Comparison of ENCODE assay signal across 15 cellular contexts in the genomic region with DNA sequence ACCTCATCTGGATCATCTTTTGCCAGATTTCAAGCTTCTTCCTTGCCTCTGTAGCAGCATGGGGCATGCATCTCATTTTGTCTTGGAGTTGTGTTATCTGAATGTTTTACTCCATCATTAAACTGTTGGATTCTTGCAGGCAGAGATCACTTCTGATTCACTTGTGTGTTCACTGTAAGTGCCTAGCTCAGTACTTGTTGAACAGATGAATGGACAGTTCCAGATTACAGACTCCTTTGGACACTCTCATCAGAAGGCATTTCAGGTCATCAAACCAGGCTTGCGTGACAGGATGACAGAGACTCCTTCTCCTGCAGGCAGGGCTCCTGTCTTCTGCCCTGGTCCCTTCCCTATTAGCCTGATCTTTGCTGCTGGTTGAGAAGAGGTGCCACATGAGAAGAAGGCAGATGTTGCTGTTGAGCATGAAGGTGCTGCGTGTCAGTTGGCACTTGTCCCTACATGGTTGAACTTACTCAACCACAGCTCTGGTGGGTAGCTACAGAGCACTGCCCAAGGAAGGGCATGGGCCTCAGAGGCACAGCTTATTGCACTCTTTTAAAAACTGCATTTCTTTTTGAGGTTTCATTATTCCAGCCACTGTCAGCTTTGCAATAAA. TPM values are rescaled to one million over a fixed set of nuclear protein-coding genes. Genes with fewer than 3 reads are reported as not detected.
A peak's percentile ranks its signal among the peaks of the same experiment; 100 is the strongest.
DNase-seq lines count a peak whose midpoint lies in the region; ATAC-seq and TF ChIP-seq lines count a peak whose summit lies in the region.
"Had no signal": no experiment of that assay in that cellular context is flagged by ENCODE, and none has a peak within 500 bp of the region (broad histone marks: within the 10 kb centered on the region; RNA-seq: fewer than 3 reads in every experiment).

No MANE protein-coding gene starts in this region.

- WGBS in suprapubic skin = 92% methylated on average over 2 of the region's 2 CpGs

- no peaks in the 10 kb centered on the region for H3K27me3 Mint-ChIP-seq in activated CD8-positive, alpha-beta memory T cell treated with anti-CD3 and anti-CD28 coated beads, Interleukin-2, amount 10 ng/mL, durations not matched to agents 7 days and 5 days
- H3K27me3 Mint-ChIP-seq in activated T-helper 1 cell treated with anti-CD3 and anti-CD28 coated beads, Interleukin-12 subunit alpha, Interleukin-12 subunit beta, Interleukin-2, Interleukin-4 antibody, amounts not matched to agents 30 ng/mL and 10 ng/mL and 1 ng/mL, durations not matched to agents 14 hours and 24 hours and 36 hours (ENCODE audit: insufficient read depth) = no peaks in the 10 kb centered on the region

- TF ChIP-seq EP300 in suprapubic skin (IDR thresholded peaks at IDR 0.05) = no peak

- no peaks in the 10 kb centered on the region for H3K9me3 Mint-ChIP-seq in activated CD8-positive, alpha-beta memory T cell treated with anti-CD3 and anti-CD28 coated beads, Interleukin-2, amount 10 ng/mL, durations not matched to agents 7 days and 5 days (ENCODE audit: low read depth)
- no peaks in the 10 kb centered on the region for H3K9me3 Mint-ChIP-seq in activated T-helper 1 cell treated with anti-CD3 and anti-CD28 coated beads, Interleukin-12 subunit alpha, Interleukin-12 subunit beta, Interleukin-2, Interleukin-4 antibody, amounts not matched to agents 30 ng/mL and 10 ng/mL and 1 ng/mL, durations not matched to agents 14 hours and 24 hours and 36 hours

- TF ChIP-seq CTCF in suprapubic skin (IDR thresholded peaks at IDR 0.05) = no peak

- CTCF ChIA-PET in activated CD8-positive, alpha-beta memory T cell treated with anti-CD3 and anti-CD28 coated beads, Interleukin-2, amount 10 ng/mL, durations not matched to agents 7 days and 5 days (lab: Charles Lee) = interaction anchor here (1.4 to 3.9 kb wide), 3 partner anchors 16 to 91 kb away, joined by 3 to 13 read pairs (median 9); no protein-coding TSS in a partner anchor

- H3K4me3 ChIP-seq in muscle layer of colon (ENCODE audit: low read depth in 1 of 2, low read length in 2 of 2) (no peak overlapping the region), suprapubic skin (no peak overlapping the region)
- H3K4me3 ChIP-seq: A549, right lobe of liver, thoracic aorta had no signal

- H3K27ac Mint-ChIP-seq in activated CD8-positive, alpha-beta memory T cell treated with anti-CD3 and anti-CD28 coated beads, Interleukin-2, amount 10 ng/mL, durations not matched to agents 7 days and 5 days = peak overlapping the region; percentile 29
- peak overlapping the region; percentile 5 for H3K27ac Mint-ChIP-seq in activated T-helper 1 cell treated with anti-CD3 and anti-CD28 coated beads, Interleukin-12 subunit alpha, Interleukin-12 subunit beta, Interleukin-2, Interleukin-4 antibody, amounts not matched to agents 30 ng/mL and 10 ng/mL and 1 ng/mL, durations not matched to agents 14 hours and 24 hours and 36 hours

- no peak for DNase-seq in activated CD8-positive, alpha-beta memory T cell treated with anti-CD3 and anti-CD28 coated beads, Interleukin-2, amount 10 ng/mL, durations not matched to agents 7 days and 5 days
- no peak for DNase-seq in activated CD8-positive, alpha-beta memory T cell treated with anti-CD3 and anti-CD28 coated beads, Interleukin-2, amount 50 U/mL, for 4 hours
- no peak for DNase-seq in activated T-helper 1 cell treated with anti-CD3 and anti-CD28 coated beads, Interleukin-12 subunit alpha, Interleukin-12 subunit beta, Interleukin-2, Interleukin-4 antibody, amounts not matched to agents 30 ng/mL and 10 ng/mL and 1 ng/mL, durations not matched to agents 14 hours and 24 hours and 36 hours (ENCODE audit: low spot score)
- DNase-seq in suprapubic skin (ENCODE audit: low spot score in 2 of 2) (no peak), HPDE6-E6E7 (ENCODE audit: extremely low spot score) (no peak), HUDEP-2 (lab: John Stamatoyannopoulos, UW; ENCODE audit: unreplicated experiment in 76 of 76) (no peak)
- DNase-seq: midbrain, NCI-H524 treated with DMSO at 0.1 percent for 48 hours had no signal

- no peaks in the 10 kb centered on the region for H3K9me3 ChIP-seq in muscle layer of colon (ENCODE audit: low read length)
- H3K9me3 ChIP-seq in suprapubic skin = no peaks in the 10 kb centered on the region
- H3K9me3 ChIP-seq: A549, right lobe of liver, thoracic aorta had no signal

- no peak overlapping the region for H3K9ac ChIP-seq in muscle layer of colon (ENCODE audit: low read length)

- H3K36me3 ChIP-seq in muscle layer of colon (ENCODE audit: insufficient read depth, low read length) = no peaks in the 10 kb centered on the region
- no peaks in the 10 kb centered on the region for H3K36me3 ChIP-seq in suprapubic skin
- H3K36me3 ChIP-seq: right lobe of liver, thoracic aorta had no signal

- H3K27ac ChIP-seq in muscle layer of colon (ENCODE audit: low read depth, low read length) (peak overlapping the region; percentile 8), suprapubic skin (peak overlapping the region; percentile 12)
- H3K27ac ChIP-seq: A549, RWPE1 had no signal

- no peak overlapping the region for H3K4me3 Mint-ChIP-seq in activated CD8-positive, alpha-beta memory T cell treated with anti-CD3 and anti-CD28 coated beads, Interleukin-2, amount 10 ng/mL, durations not matched to agents 7 days and 5 days
- no peak overlapping the region for H3K4me3 Mint-ChIP-seq in activated T-helper 1 cell treated with anti-CD3 and anti-CD28 coated beads, Interleukin-12 subunit alpha, Interleukin-12 subunit beta, Interleukin-2, Interleukin-4 antibody, amounts not matched to agents 30 ng/mL and 10 ng/mL and 1 ng/mL, durations not matched to agents 14 hours and 24 hours and 36 hours

- H3K27me3 ChIP-seq in muscle layer of colon (ENCODE audit: control insufficient read depth in 1 of 2, insufficient read depth in 2 of 2, low read length in 2 of 2) (no peaks in the 10 kb centered on the region), suprapubic skin (no peaks in the 10 kb centered on the region)
- H3K27me3 ChIP-seq: right lobe of liver had no signal

- peaks cover 39% of the 10 kb centered on the region for H3K36me3 Mint-ChIP-seq in activated CD8-positive, alpha-beta memory T cell treated with anti-CD3 and anti-CD28 coated beads, Interleukin-2, amount 10 ng/mL, durations not matched to agents 7 days and 5 days
- peaks cover 34% of the 10 kb centered on the region for H3K36me3 Mint-ChIP-seq in activated T-helper 1 cell treated with anti-CD3 and anti-CD28 coated beads, Interleukin-12 subunit alpha, Interleukin-12 subunit beta, Interleukin-2, Interleukin-4 antibody, amounts not matched to agents 30 ng/mL and 10 ng/mL and 1 ng/mL, durations not matched to agents 14 hours and 24 hours and 36 hours (ENCODE audit: low read depth)

- intact Hi-C loops in activated T-helper 1 cell treated with anti-CD3 and anti-CD28 coated beads, Interleukin-12 subunit alpha, Interleukin-12 subunit beta, Interleukin-2, Interleukin-4 antibody, amounts not matched to agents 30 ng/mL and 10 ng/mL and 1 ng/mL, durations not matched to agents 14 hours and 24 hours and 36 hours (cut with micrococcal nuclease) = no loop called here

- no peak for ATAC-seq in activated CD8-positive, alpha-beta memory T cell treated with anti-CD3 and anti-CD28 coated beads, Interleukin-2, amount 10 ng/mL, durations not matched to agents 7 days and 5 days
- ATAC-seq in HG02884 (IDR thresholded peaks at IDR 0.05; ENCODE audit: unreplicated experiment) = no peak
- ATAC-seq: A549, HepG2 had no signal

- TF ChIP-seq POLR2A in suprapubic skin (IDR thresholded peaks at IDR 0.05) = no peak

- H3K4me1 Mint-ChIP-seq in activated CD8-positive, alpha-beta memory T cell treated with anti-CD3 and anti-CD28 coated beads, Interleukin-2, amount 10 ng/mL, durations not matched to agents 7 days and 5 days = peaks cover 61% of the 10 kb centered on the region
- H3K4me1 Mint-ChIP-seq in activated T-helper 1 cell treated with anti-CD3 and anti-CD28 coated beads, Interleukin-12 subunit alpha, Interleukin-12 subunit beta, Interleukin-2, Interleukin-4 antibody, amounts not matched to agents 30 ng/mL and 10 ng/mL and 1 ng/mL, durations not matched to agents 14 hours and 24 hours and 36 hours (ENCODE audit: low read depth) = peaks cover 69% of the 10 kb centered on the region

- H3K4me1 ChIP-seq in muscle layer of colon (ENCODE audit: insufficient read depth, low read length) (peaks cover 72% of the 10 kb centered on the region), suprapubic skin (peaks cover 44% of the 10 kb centered on the region)

RNA-seq across cellular contexts. Expression of a gene that starts 58.9 kb away (rescaled TPM):
- total RNA-seq in activated CD8-positive, alpha-beta memory T cell treated with anti-CD3 and anti-CD28 coated beads, Interleukin-2, amount 10 ng/mL, durations not matched to agents 7 days and 5 days = 100 to 1,000 TPM; 144 to 229 TPM
- total RNA-seq in activated T-helper 1 cell treated with anti-CD3 and anti-CD28 coated beads, Interleukin-12 subunit alpha, Interleukin-12 subunit beta, Interleukin-2, Interleukin-4 antibody, amounts not matched to agents 30 ng/mL and 10 ng/mL and 1 ng/mL, durations not matched to agents 14 hours and 24 hours and 36 hours = 54.6 and 55.7 TPM in 2 replicates
- 10 to 100 TPM; 13.6 to 25.2 (median 17.2) TPM for total RNA-seq in suprapubic skin
